14 cellular contexts compared by ENCODE assay signal in the genomic region with DNA sequence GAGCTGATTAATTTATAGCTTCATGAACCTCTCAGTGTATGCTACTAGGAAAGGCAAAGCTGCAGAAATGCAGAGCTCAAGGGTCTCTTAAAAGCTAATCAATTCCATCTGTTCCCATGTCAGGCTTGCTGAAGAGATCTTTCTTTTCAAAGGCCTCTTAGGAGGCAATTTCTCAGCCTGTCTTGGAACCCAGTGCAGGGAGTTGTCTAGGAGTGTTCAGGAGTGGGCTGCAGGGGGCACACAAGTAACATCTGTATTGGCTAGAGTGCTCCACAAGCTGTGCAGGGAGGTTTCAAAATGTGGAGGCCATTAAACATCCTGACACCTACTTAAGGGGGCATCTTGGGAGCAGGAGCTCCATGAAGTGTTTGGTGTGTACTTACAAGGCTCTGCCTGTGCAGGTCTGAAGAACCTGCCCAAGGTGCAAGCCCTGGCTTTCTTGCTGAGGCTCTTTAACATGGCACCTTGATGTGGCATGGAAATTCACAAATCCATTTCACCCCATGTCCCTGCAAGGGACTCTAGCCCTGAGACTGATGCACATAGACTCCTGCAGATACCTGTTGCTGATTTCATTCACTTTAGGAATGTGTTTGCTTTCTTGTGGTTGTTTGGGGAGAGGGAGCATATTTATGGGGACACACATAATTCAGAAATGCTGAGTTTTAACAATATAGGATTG.
DNase-seq lines count a peak whose midpoint lies in the region; ATAC-seq, FAIRE-seq and TF ChIP-seq lines count a peak whose summit lies in the region.
"Had no signal": no experiment of that assay in that cellular context is flagged by ENCODE, and none has a peak within 500 bp of the region (broad histone marks: within the 10 kb centered on the region; RNA-seq: fewer than 3 reads in every experiment).

No MANE protein-coding gene starts in this region.

- H3K36me3 Mint-ChIP-seq in chondrocyte (ENCODE audit: low read depth) (peaks cover 2% of the 10 kb centered on the region), T-helper 17 cell (ENCODE audit: low read depth) (peaks cover 3% of the 10 kb centered on the region)
- H3K36me3 Mint-ChIP-seq in activated CD4-positive, alpha-beta T cell treated with anti-CD3 and anti-CD28 coated beads, Interleukin-2, amount 10 ng/mL, durations not matched to agents 7 days and 5 days (ENCODE audit: low read depth), result no peaks in the 10 kb centered on the region
- H3K36me3 Mint-ChIP-seq: CD8-positive, alpha-beta memory T cell had no signal

- CTCF ChIA-PET in activated CD4-positive, alpha-beta T cell treated with anti-CD3 and anti-CD28 coated beads, Interleukin-2, amount 10 ng/mL, durations not matched to agents 7 days and 5 days (lab: Charles Lee), result interaction anchor here (0.6 kb wide), 1 partner anchor 1841 kb away, joined by 3 read pairs; no protein-coding TSS in a partner anchor

- TF ChIP-seq CTCF in NB4 (IDR thresholded peaks at IDR 0.05; ENCODE audit: low read depth, low read length) (no peak), chondrocyte (IDR thresholded peaks at IDR 0.05) (peak; percentile 65), mucosa of descending colon (IDR thresholded peaks at IDR 0.05) (no peak)

- no peaks in the 10 kb centered on the region for H3K36me3 ChIP-seq in mucosa of descending colon (ENCODE audit: low read depth)
- H3K36me3 ChIP-seq: neutrophil had no signal

- H3K4me3 ChIP-seq in NB4 (ENCODE audit: low read depth, low read length) (no peak overlapping the region), mucosa of descending colon (no peak overlapping the region)
- H3K4me3 ChIP-seq: skin epidermis had no signal

- H3K4me3 Mint-ChIP-seq in chondrocyte (ENCODE audit: unreplicated experiment) (no peak overlapping the region), T-helper 17 cell (no peak overlapping the region)
- no peak overlapping the region for H3K4me3 Mint-ChIP-seq in activated CD4-positive, alpha-beta T cell treated with anti-CD3 and anti-CD28 coated beads, Interleukin-2, amount 10 ng/mL, durations not matched to agents 7 days and 5 days
- H3K4me3 Mint-ChIP-seq: activated T-cell treated with anti-CD3 and anti-CD28 coated beads, Interleukin-2, amount 50 U/mL, for 4 hours; CD8-positive, alpha-beta memory T cell had no signal

- DNase-seq in GM12892 (ENCODE audit: insufficient read length), result no peak
- DNase-seq in NB4 (ENCODE audit: low read depth), result peak; percentile 21
- no peak for DNase-seq in chondrocyte (ENCODE audit: low spot score)
- DNase-seq in mucosa of descending colon, result no peak
- DNase-seq in T-helper 17 cell, result no peak
- no peak for DNase-seq in activated CD4-positive, alpha-beta T cell treated with anti-CD3 and anti-CD28 coated beads, Interleukin-2, amount 10 ng/mL, durations not matched to agents 7 days and 5 days
- DNase-seq: activated T-cell treated with anti-CD3 and anti-CD28 coated beads, Interleukin-2, amount 50 U/mL, for 4 hours; CD8-positive, alpha-beta memory T cell; left cardiac atrium; NCI-H146; SW 1271 had no signal

- ATAC-seq in mucosa of descending colon, result peak; percentile 25
- ATAC-seq in T-helper 17 cell, result no peak
- ATAC-seq in HG03097 (IDR thresholded peaks at IDR 0.05; ENCODE audit: low FRiP score, unreplicated experiment), result no peak
- ATAC-seq: activated T-cell treated with anti-CD3 and anti-CD28 coated beads, Interleukin-2, amount 50 U/mL, for 4 hours; left cardiac atrium had no signal

- H3K27ac Mint-ChIP-seq in chondrocyte (ENCODE audit: unreplicated experiment) (no peak overlapping the region), T-helper 17 cell (no peak overlapping the region)
- no peak overlapping the region for H3K27ac Mint-ChIP-seq in activated CD4-positive, alpha-beta T cell treated with anti-CD3 and anti-CD28 coated beads, Interleukin-2, amount 10 ng/mL, durations not matched to agents 7 days and 5 days

- no peaks in the 10 kb centered on the region for H3K27me3 Mint-ChIP-seq in chondrocyte (ENCODE audit: low read depth)
- no peaks in the 10 kb centered on the region for H3K27me3 Mint-ChIP-seq in T-helper 17 cell
- no peaks in the 10 kb centered on the region for H3K27me3 Mint-ChIP-seq in activated CD4-positive, alpha-beta T cell treated with anti-CD3 and anti-CD28 coated beads, Interleukin-2, amount 10 ng/mL, durations not matched to agents 7 days and 5 days

- peaks cover 5% of the 10 kb centered on the region for H3K9me3 Mint-ChIP-seq in chondrocyte (ENCODE audit: low read depth)
- no peaks in the 10 kb centered on the region for H3K9me3 Mint-ChIP-seq in activated CD4-positive, alpha-beta T cell treated with anti-CD3 and anti-CD28 coated beads, Interleukin-2, amount 10 ng/mL, durations not matched to agents 7 days and 5 days
- H3K9me3 Mint-ChIP-seq: activated T-cell treated with anti-CD3 and anti-CD28 coated beads, Interleukin-2, amount 50 U/mL, for 4 hours had no signal

- H3K9me3 ChIP-seq in mucosa of descending colon (no peaks in the 10 kb centered on the region), T-helper 17 cell (ENCODE audit: control insufficient read depth, low read length, poor library complexity, severe bottlenecking) (no peaks in the 10 kb centered on the region)
- H3K9me3 ChIP-seq: neutrophil had no signal

- POLR2A ChIA-PET in activated CD4-positive, alpha-beta T cell treated with anti-CD3 and anti-CD28 coated beads, Interleukin-2, amount 10 ng/mL, durations not matched to agents 7 days and 5 days (lab: Charles Lee), result no interaction called here

- no peaks in the 10 kb centered on the region for H3K4me1 ChIP-seq in mucosa of descending colon (ENCODE audit: low read depth)

- intact Hi-C loops in mucosa of descending colon (cut with DNase I, micrococcal nuclease), result no loop called here

- TF ChIP-seq POLR2A in GM12892 (IDR thresholded peaks at IDR 0.05; ENCODE audit: low read depth, low read length) (no peak), NB4 (IDR thresholded peaks at IDR 0.05; ENCODE audit: extremely low read depth, insufficient read length) (no peak)

- H3K4me1 Mint-ChIP-seq in chondrocyte (ENCODE audit: low read depth), result peaks cover 5% of the 10 kb centered on the region
- H3K4me1 Mint-ChIP-seq in T-helper 17 cell, result peaks cover 2% of the 10 kb centered on the region
- no peaks in the 10 kb centered on the region for H3K4me1 Mint-ChIP-seq in activated CD4-positive, alpha-beta T cell treated with anti-CD3 and anti-CD28 coated beads, Interleukin-2, amount 10 ng/mL, durations not matched to agents 7 days and 5 days

- FAIRE-seq in GM12892 (lab: Jason Lieb, UNC), result peak; percentile 24
